ENCODE assay signal across 10 cellular contexts in the genomic region with DNA sequence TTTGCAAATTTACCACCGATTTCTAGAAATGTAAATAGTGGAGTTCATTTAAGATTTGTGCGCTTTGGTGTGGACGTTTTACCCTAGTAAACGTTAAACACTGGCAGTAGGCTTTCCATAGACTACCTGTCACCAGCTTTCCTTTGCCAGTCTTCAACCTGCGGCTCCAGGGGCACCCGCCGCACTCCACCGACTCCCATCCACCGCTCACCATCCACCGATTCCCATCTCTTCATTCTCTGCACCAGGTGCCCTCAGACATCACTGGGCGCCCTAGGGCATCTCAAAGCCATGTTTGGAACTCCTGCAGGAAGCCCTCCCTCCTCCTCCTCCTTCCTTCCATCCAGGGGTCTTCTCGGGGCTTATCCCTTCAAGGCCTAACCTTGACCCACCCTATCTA. TPM values are rescaled to one million over a fixed set of nuclear protein-coding genes. Genes with fewer than 3 reads are reported as not detected.
A peak's percentile ranks its signal among the peaks of the same experiment; 100 is the strongest.
DNase-seq lines count a peak whose midpoint lies in the region; ATAC-seq and TF ChIP-seq lines count a peak whose summit lies in the region.
"Had no signal": no experiment of that assay in that cellular context is flagged by ENCODE, and none has a peak within 500 bp of the region (broad histone marks: within the 10 kb centered on the region; RNA-seq: fewer than 3 reads in every experiment).

No MANE protein-coding gene starts in this region.

- H3K18ac ChIP-seq in IMR-90 (ENCODE audit: low read depth, low read length), result no peak overlapping the region

- H3K14ac ChIP-seq in IMR-90 (replicated peaks; ENCODE audit: low read depth, low read length), result peak overlapping the region; percentile 88; the same call in 1 of the 2 replicates

- H3K9me3 Mint-ChIP-seq in CD4-positive, CD25-positive, alpha-beta regulatory T cell, result no peaks in the 10 kb centered on the region
- no peaks in the 10 kb centered on the region for H3K9me3 Mint-ChIP-seq in nephron

- WGBS in IMR-90 (ENCODE audit: extremely low coverage in 2 of 2, insufficient read length in 1 of 2), 2 experiments, result 100% methylated on average over 4 of the region's 12 CpGs; no CpG with 5 or more reads in 1 of the 2 experiments

- DNase-seq in CD4-positive, CD25-positive, alpha-beta regulatory T cell, result no peak
- DNase-seq in IMR-90 (no peak), ascending aorta (ENCODE audit: low spot score in 2 of 2) (no peak), brain microvascular endothelial cell (no peak), T1000 (lab: John Stamatoyannopoulos, UW) (no peak), CD1c-positive myeloid dendritic cell (ENCODE audit: extremely low spot score) (no peak)
- DNase-seq: kidney glomerular epithelial cell had no signal

- no peak overlapping the region for H2BK5ac ChIP-seq in IMR-90 (ENCODE audit: low read depth, low read length, poor library complexity, severe bottlenecking)

- peak overlapping the region; percentile 74; the same call in 1 of the 2 replicates for H2AK5ac ChIP-seq in IMR-90 (ENCODE audit: low read depth, low read length)

- no peak overlapping the region for H3K4me2 ChIP-seq in IMR-90 (ENCODE audit: low read depth, low read length)

- peaks cover 10% of the 10 kb centered on the region; the same call in 1 of the 2 replicates for H3K9me1 ChIP-seq in IMR-90 (ENCODE audit: insufficient read depth, low read length)

- H2AK9ac ChIP-seq in IMR-90 (replicated peaks; ENCODE audit: low read depth, low read length, poor library complexity), result peak overlapping the region; percentile 94

- H3K4me3 ChIP-seq in CD4-positive, CD25-positive, alpha-beta regulatory T cell (ENCODE audit: low read depth, low read length), result no peak overlapping the region
- H3K4me3 ChIP-seq in IMR-90 (ENCODE audit: insufficient read depth, low read depth, low read length), result no peak overlapping the region
- no peak overlapping the region for H3K4me3 ChIP-seq in ascending aorta
- H3K4me3 ChIP-seq in brain microvascular endothelial cell (ENCODE audit: low read depth, low read length), result no peak overlapping the region

- no peak overlapping the region for H2BK20ac ChIP-seq in IMR-90 (ENCODE audit: low read depth, low read length)

- H3K23ac ChIP-seq in IMR-90 (ENCODE audit: low read depth, low read length), result no peak overlapping the region; the same call in 1 of the 2 replicates

- dilution Hi-C loops in IMR-90 (cut with HindIII; ENCODE audit: low sequenced_read_pairs, unreplicated experiment), result no loop called here

- in situ Hi-C loops in IMR-90 (cut with MboI; ENCODE audit: low sequenced_read_pairs), result loop anchor here (25.0 kb wide), 1 partner anchor 1912 kb away; no protein-coding TSS in a partner anchor
- in situ Hi-C loops in brain microvascular endothelial cell (cut with HindIII; ENCODE audit: low pct_ligation_motif_present, low sequenced_read_pairs), result no loop called here

- H4K5ac ChIP-seq in IMR-90 (ENCODE audit: low read depth, low read length), result peak overlapping the region; percentile 69; the same call in 1 of the 2 replicates

- intact Hi-C loops in IMR-90 (cut with micrococcal nuclease) (loop anchor here (10.0 kb wide), 1 partner anchor 159 kb away; no protein-coding TSS in a partner anchor), ascending aorta (cut with DNase I) (loop anchor here (10.0 kb wide), 1 partner anchor 201 kb away; no protein-coding TSS in a partner anchor)

- H2BK120ac ChIP-seq in IMR-90 (ENCODE audit: low read depth, low read length), result no peak overlapping the region

- no peaks in the 10 kb centered on the region for H3K9me3 ChIP-seq in CD4-positive, CD25-positive, alpha-beta regulatory T cell (ENCODE audit: control insufficient read depth in 2 of 2, low read length in 2 of 2)
- H3K9me3 ChIP-seq in IMR-90 (ENCODE audit: control insufficient read depth, insufficient read depth, low read length) (no peaks in the 10 kb centered on the region), ascending aorta (no peaks in the 10 kb centered on the region)
- H3K9me3 ChIP-seq: right atrium auricular region had no signal

- ATAC-seq in CD4-positive, CD25-positive, alpha-beta regulatory T cell (ENCODE audit: low read depth in 2 of 2), result no peak
- ATAC-seq in IMR-90 (ENCODE audit: low read depth) (no peak), GM19324 (IDR thresholded peaks at IDR 0.05; ENCODE audit: low FRiP score, unreplicated experiment) (no peak)

- 0 out of 2 replicates have a peak overlapping the region, but pooled peaks have one; percentile 66 for H3K9ac ChIP-seq in IMR-90 (ENCODE audit: low read depth, low read length)

- BruUV-seq in IMR-90 (replicated peaks; lab: Mats Ljungman, UMichigan), result no TSS peak

- TF ChIP-seq POLR2A in IMR-90 (IDR thresholded peaks at IDR 0.05; ENCODE audit: low read depth, low read length), result no peak

- H3K4me3 Mint-ChIP-seq in CD4-positive, CD25-positive, alpha-beta regulatory T cell, result peak overlapping the region; percentile 90 to 99 (median 98)
- peak overlapping the region; percentile 98 to 100 (median 99) for H3K4me3 Mint-ChIP-seq in nephron

- peaks cover 11% of the 10 kb centered on the region for H3K36me3 Mint-ChIP-seq in CD4-positive, CD25-positive, alpha-beta regulatory T cell
- peaks cover 9% of the 10 kb centered on the region for H3K36me3 Mint-ChIP-seq in nephron (ENCODE audit: low read depth)

- H4K8ac ChIP-seq in IMR-90 (ENCODE audit: low read depth in 2 of 2, low read length in 2 of 2), result peak overlapping the region; percentile 95 to 97; a peak in 2 of 4 replicates

- H3K4me1 Mint-ChIP-seq in CD4-positive, CD25-positive, alpha-beta regulatory T cell, result peaks cover 15 to 46% (median 36%) of the 10 kb centered on the region in 4 donors
- H3K4me1 Mint-ChIP-seq in nephron, result peaks cover 29% of the 10 kb centered on the region

- TF ChIP-seq CTCF in IMR-90 (conservative IDR thresholded peaks at IDR 0.05; ENCODE audit: low read depth, low read length) (no peak), ascending aorta (IDR thresholded peaks at IDR 0.05) (no peak), nephron (IDR thresholded peaks at IDR 0.05; ENCODE audit: unreplicated experiment in 3 of 3) (no peak), brain microvascular endothelial cell (IDR thresholded peaks at IDR 0.05; ENCODE audit: low read depth, low read length, missing control alignments) (no peak)

- H2AFZ ChIP-seq in IMR-90 (replicated peaks; ENCODE audit: low read length, poor library complexity), result no peak overlapping the region

- peak overlapping the region; percentile 99 to 100 (median 99) for H3K27ac Mint-ChIP-seq in CD4-positive, CD25-positive, alpha-beta regulatory T cell
- peak overlapping the region; percentile 78 to 93 (median 87) for H3K27ac Mint-ChIP-seq in nephron

- H3K27me3 Mint-ChIP-seq in CD4-positive, CD25-positive, alpha-beta regulatory T cell, result peaks cover 4% of the 10 kb centered on the region
- H3K27me3 Mint-ChIP-seq in nephron (ENCODE audit: low read depth), result no peaks in the 10 kb centered on the region

- H2BK15ac ChIP-seq in IMR-90 (ENCODE audit: low read depth, low read length), result no peak overlapping the region

- POLR2A ChIA-PET in IMR-90 (lab: Charles Lee; ENCODE audit: unreplicated experiment), result no interaction called here

- H3K79me1 ChIP-seq in IMR-90 (ENCODE audit: low read depth in 1 of 2, low read length in 2 of 2), result peaks cover 14 to 63% of the 10 kb centered on the region in 2 experiments

- H4K91ac ChIP-seq in IMR-90 (ENCODE audit: insufficient read depth, low read depth, low read length), result no peak overlapping the region

- peak overlapping the region; percentile 97 for H3K27ac ChIP-seq in CD4-positive, CD25-positive, alpha-beta regulatory T cell (ENCODE audit: insufficient read depth, low read length, poor library complexity, severe bottlenecking)
- H3K27ac ChIP-seq in IMR-90 (ENCODE audit: insufficient read depth, low read length) (no peak overlapping the region), ascending aorta (peak overlapping the region; percentile 90 to 95), brain microvascular endothelial cell (no peak overlapping the region)

- no peak for TF ChIP-seq RAD21 in IMR-90 (IDR thresholded peaks at IDR 0.05; ENCODE audit: low read length)

- peaks cover 15% of the 10 kb centered on the region for H4K20me1 ChIP-seq in IMR-90 (ENCODE audit: insufficient read depth, low read length)

- no peaks in the 10 kb centered on the region for H3K27me3 ChIP-seq in CD4-positive, CD25-positive, alpha-beta regulatory T cell (ENCODE audit: control insufficient read depth, insufficient read depth, low read length)
- H3K27me3 ChIP-seq in IMR-90 (ENCODE audit: control insufficient read depth, insufficient read depth, low read length), result no peaks in the 10 kb centered on the region
- no peaks in the 10 kb centered on the region for H3K27me3 ChIP-seq in ascending aorta
- H3K27me3 ChIP-seq in brain microvascular endothelial cell (replicated peaks), result no peaks in the 10 kb centered on the region
- H3K27me3 ChIP-seq: right atrium auricular region had no signal

- peaks cover 4% of the 10 kb centered on the region for H3K36me3 ChIP-seq in CD4-positive, CD25-positive, alpha-beta regulatory T cell (ENCODE audit: control insufficient read depth, insufficient read depth, low read length)
- H3K36me3 ChIP-seq in IMR-90 (ENCODE audit: control insufficient read depth, insufficient read depth, low read length) (peaks cover 6% of the 10 kb centered on the region), ascending aorta (peaks cover 0 to 13% of the 10 kb centered on the region in 2 donors), brain microvascular endothelial cell (replicated peaks) (peaks cover 9% of the 10 kb centered on the region)
- H3K36me3 ChIP-seq: right atrium auricular region had no signal

- CTCF ChIA-PET in IMR-90 (lab: Yijun Ruan, JAX), result no interaction called here

- no peak overlapping the region for H3K56ac ChIP-seq in IMR-90 (ENCODE audit: extremely low read depth, insufficient read depth, low read length)

- H3K4ac ChIP-seq in IMR-90 (ENCODE audit: low read depth, low read length), result 0 out of 2 replicates have a peak overlapping the region, but pooled peaks have one; percentile 88

- peaks cover 34% of the 10 kb centered on the region for H3K4me1 ChIP-seq in CD4-positive, CD25-positive, alpha-beta regulatory T cell (ENCODE audit: control insufficient read depth, insufficient read depth, low read length, poor library complexity, severe bottlenecking)
- H3K4me1 ChIP-seq in IMR-90 (ENCODE audit: control insufficient read depth, insufficient read depth, low read length), result peaks cover 4% of the 10 kb centered on the region; the same call in 1 of the 2 replicates
- H3K4me1 ChIP-seq in ascending aorta, result peaks cover 8 to 12% of the 10 kb centered on the region in 2 donors

TF ChIP-seq in IMR-90, 13 proteins besides CTCF, POLR2A, EP300 and RAD21 (continues in another document):
- no peak for TF ChIP-seq RCOR1 (IDR thresholded peaks at IDR 0.05; ENCODE audit: insufficient replicate concordance, low read length)
- TF ChIP-seq MAFK (IDR thresholded peaks at IDR 0.05; ENCODE audit: low read depth, low read length), result no peak
- no peak for TF ChIP-seq MXI1 (IDR thresholded peaks at IDR 0.05; ENCODE audit: borderline replicate concordance, low read depth, low read length)

RNA-seq across cellular contexts. Expression of gene AP5Z1, which starts 1.4 kb away (rescaled TPM):
- total RNA-seq in CD4-positive, CD25-positive, alpha-beta regulatory T cell, result 130 TPM
- polyA plus RNA-seq in CD4-positive, CD25-positive, alpha-beta regulatory T cell, result 10 to 100 TPM; 36.3 to 51.9 (median 44.7) TPM
- total RNA-seq in IMR-90 (2012; rRNA removed) (9.2 and 9.7 TPM in 2 replicates), ascending aorta (115 TPM)
- polyA plus RNA-seq in IMR-90 (2012; rRNA removed), result 38.7 and 46.1 TPM in 2 replicates
- polyA plus RNA-seq in IMR-90 (2012; cell fraction: cytosol; rRNA removed), result 18.8 and 31.7 TPM in 2 replicates
- 152 and 486 TPM in 2 replicates for polyA plus RNA-seq in IMR-90 (2012; cell fraction: nucleus; rRNA removed; ENCODE audit: low replicate concordance)

Comparison
In these comparisons a context has a peak if more than half of its experiments do, and no peak if none do; other contexts are left out.
1. H3K27ac ChIP-seq: peak in CD4-positive, CD25-positive, alpha-beta regulatory T cell (single experiment) and ascending aorta (2 of 2); none in IMR-90 (single experiment) and brain microvascular endothelial cell (single experiment).
2. RNA of gene AP5Z1, which starts 1.4 kb away (total RNA-seq): 130 TPM in CD4-positive, CD25-positive, alpha-beta regulatory T cell (single experiment) and 115 TPM in ascending aorta (single experiment); 9.2 to 9.7 TPM in IMR-90; every median in the first group is over 10 times any median in the second.